20 cellular contexts compared by ENCODE assay signal in the genomic region with DNA sequence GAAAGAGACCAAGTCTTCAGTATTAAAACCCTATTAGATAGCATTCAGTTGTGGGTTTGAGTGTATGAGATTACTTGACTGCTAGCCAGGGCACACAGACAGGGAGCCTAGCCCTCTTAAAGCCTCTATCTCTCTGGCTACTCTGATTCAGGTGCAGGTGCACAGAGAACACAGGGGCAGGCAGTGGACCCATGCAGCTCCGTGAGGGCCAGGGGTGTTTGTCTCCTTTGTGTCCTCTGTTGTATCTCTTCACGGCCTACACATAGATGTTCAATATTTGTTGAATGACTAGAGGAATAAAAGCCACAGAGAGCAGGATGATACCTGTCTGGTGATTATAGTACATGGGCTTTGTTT. TPM values are rescaled to one million over a fixed set of nuclear protein-coding genes. Genes with fewer than 3 reads are reported as not detected.
A peak's percentile ranks its signal among the peaks of the same experiment; 100 is the strongest.
DNase-seq lines count a peak whose midpoint lies in the region; ATAC-seq and TF ChIP-seq lines count a peak whose summit lies in the region.
"Had no signal": no experiment of that assay in that cellular context is flagged by ENCODE, and none has a peak within 500 bp of the region (broad histone marks: within the 10 kb centered on the region; RNA-seq: fewer than 3 reads in every experiment).

No MANE protein-coding gene starts in this region.

- 79% methylated on average over 2 of the region's 2 CpGs for WGBS in SK-N-SH (ENCODE audit: low lambda C conversion rate)

- POLR2A ChIA-PET in SK-N-SH (lab: Yijun Ruan, JAX) = no interaction called here
- POLR2A ChIA-PET in naive thymus-derived CD8-positive, alpha-beta T cell (lab: Charles Lee) = no interaction called here

- no peaks in the 10 kb centered on the region for H3K9me3 Mint-ChIP-seq in effector memory CD8-positive, alpha-beta T cell
- H3K9me3 Mint-ChIP-seq in naive thymus-derived CD8-positive, alpha-beta T cell = no peaks in the 10 kb centered on the region
- H3K9me3 Mint-ChIP-seq in neural progenitor cell = no peaks in the 10 kb centered on the region
- H3K9me3 Mint-ChIP-seq: stimulated activated effector memory CD8-positive, alpha-beta T cell treated with anti-CD3 and anti-CD28 coated beads, Interleukin-12 subunit alpha, Interleukin-12 subunit beta, amount 100 ng/mL, for 72 hours had no signal

- ATAC-seq in SK-N-SH treated with all-trans-retinoic acid at 6 μM for 48 hours = no peak; the same call in 1 of the 3 replicates
- ATAC-seq in effector memory CD8-positive, alpha-beta T cell (replicated peaks) = no peak
- no peak for ATAC-seq in naive thymus-derived CD8-positive, alpha-beta T cell
- ATAC-seq: mucosa of descending colon; sciatic nerve; stimulated activated effector memory CD8-positive, alpha-beta T cell treated with anti-CD3 and anti-CD28 coated beads, Interleukin-12 subunit alpha, Interleukin-12 subunit beta, amount 100 ng/mL, for 72 hours had no signal

- no peak overlapping the region for H3K4me3 Mint-ChIP-seq in effector memory CD8-positive, alpha-beta T cell
- H3K4me3 Mint-ChIP-seq in naive thymus-derived CD8-positive, alpha-beta T cell = peak overlapping the region in 5 of 10 donors; percentile 7 to 35 (median 24)
- H3K4me3 Mint-ChIP-seq in neural progenitor cell = no peak overlapping the region
- H3K4me3 Mint-ChIP-seq: stimulated activated effector memory CD8-positive, alpha-beta T cell treated with anti-CD3 and anti-CD28 coated beads, Interleukin-12 subunit alpha, Interleukin-12 subunit beta, amount 100 ng/mL, for 72 hours had no signal

- H3K27me3 Mint-ChIP-seq in effector memory CD8-positive, alpha-beta T cell = no peaks in the 10 kb centered on the region
- no peaks in the 10 kb centered on the region for H3K27me3 Mint-ChIP-seq in naive thymus-derived CD8-positive, alpha-beta T cell
- no peaks in the 10 kb centered on the region for H3K27me3 Mint-ChIP-seq in neural progenitor cell (ENCODE audit: insufficient read depth, low read depth)

- no peak overlapping the region for H3K4me3 ChIP-seq in SK-N-SH (ENCODE audit: low read depth in 2 of 2, low read length in 1 of 2)
- H3K4me3 ChIP-seq in neural progenitor cell = no peak overlapping the region
- H3K4me3 ChIP-seq: esophagus muscularis mucosa, mucosa of descending colon, PC-9, SK-N-MC had no signal

- H3F3A ChIP-seq in SK-N-SH (replicated peaks; ENCODE audit: insufficient read depth) (peaks cover 11% of the 10 kb centered on the region), neural progenitor cell (ENCODE audit: low read depth) (peaks cover 18% of the 10 kb centered on the region)

- no peak for TF ChIP-seq EP300 in SK-N-SH (IDR thresholded peaks at IDR 0.05; ENCODE audit: borderline replicate concordance in 1 of 2, low read depth in 1 of 2, low read length in 1 of 2)

- DNase-seq in SK-N-SH (no peak), COLO668 (lab: John Stamatoyannopoulos, UW; ENCODE audit: unreplicated experiment) (peak; percentile 12), neural progenitor cell (ENCODE audit: low spot score) (no peak), NCI-H446 (lab: John Stamatoyannopoulos, UW) (no peak), hepatic stellate cell (ENCODE audit: low spot score) (no peak)
- DNase-seq in effector memory CD8-positive, alpha-beta T cell = no peak
- no peak for DNase-seq in naive thymus-derived CD8-positive, alpha-beta T cell
- DNase-seq: activated CD4-positive, alpha-beta T cell treated with anti-CD3 and anti-CD28 coated beads, Interleukin-2, amount 50 U/mL, for 4 hours; activated gamma-delta T cell treated with Interleukin-2 at 50 U/mL for 16 hours; anterior cingulate cortex; NCI-H187 treated with DMSO at 0.1 percent for 48 hours; NCI-H345; nucleus accumbens had no signal

- no peaks in the 10 kb centered on the region for H3K27me3 ChIP-seq in SK-N-SH (ENCODE audit: insufficient read depth)
- H3K27me3 ChIP-seq in neural progenitor cell = no peaks in the 10 kb centered on the region
- H3K27me3 ChIP-seq: esophagus muscularis mucosa had no signal

- H3K9me3 ChIP-seq in SK-N-SH (no peaks in the 10 kb centered on the region), neural progenitor cell (ENCODE audit: low read depth) (no peaks in the 10 kb centered on the region)
- H3K9me3 ChIP-seq: esophagus muscularis mucosa, mucosa of descending colon had no signal

- H3K4me2 ChIP-seq in SK-N-SH = peak overlapping the region; percentile 50
- H3K4me2 ChIP-seq in neural progenitor cell = no peak overlapping the region
- H3K4me2 ChIP-seq: PC-9 had no signal

- no peak overlapping the region for H3K9ac ChIP-seq in SK-N-SH
- no peak overlapping the region for H3K9ac ChIP-seq in neural progenitor cell

- H4K20me1 ChIP-seq in SK-N-SH (ENCODE audit: insufficient read depth) (peaks cover 89% of the 10 kb centered on the region), neural progenitor cell (ENCODE audit: low read depth) (peaks cover 98% of the 10 kb centered on the region)

- no peak for TF ChIP-seq RAD21 in SK-N-SH (IDR thresholded peaks at IDR 0.05; ENCODE audit: low read length)

- H3K79me2 ChIP-seq in SK-N-SH (ENCODE audit: insufficient read depth) (peaks cover 98% of the 10 kb centered on the region), neural progenitor cell (ENCODE audit: low read depth) (peaks cover 100% of the 10 kb centered on the region)

- H3K4me1 ChIP-seq in SK-N-SH (ENCODE audit: control insufficient read depth in 1 of 2, insufficient read depth in 2 of 2, low read depth in 1 of 2, low read length in 1 of 2) (peaks cover 9 to 13% of the 10 kb centered on the region in 2 experiments; a peak in 2 of 4 replicates), neural progenitor cell (no peaks in the 10 kb centered on the region)

- H3K27ac ChIP-seq in SK-N-SH (ENCODE audit: low read depth in 2 of 2, low read length in 1 of 2) = peak overlapping the region in 1 of 2 experiments; percentile 42; a peak in 2 of 4 replicates
- H3K27ac ChIP-seq in neural progenitor cell = no peak overlapping the region
- H3K27ac ChIP-seq: esophagus muscularis mucosa, PC-9, SK-N-MC had no signal

- no peak for TF ChIP-seq CTCF in SK-N-SH (IDR thresholded peaks at IDR 0.05)
- no peak for TF ChIP-seq CTCF in neural progenitor cell (IDR thresholded peaks at IDR 0.05)

- peak overlapping the region; percentile 35 to 72 for H3K27ac Mint-ChIP-seq in effector memory CD8-positive, alpha-beta T cell
- peak overlapping the region in 9 of 10 donors; percentile 25 to 68 (median 44) for H3K27ac Mint-ChIP-seq in naive thymus-derived CD8-positive, alpha-beta T cell
- no peak overlapping the region for H3K27ac Mint-ChIP-seq in neural progenitor cell
- H3K27ac Mint-ChIP-seq: stimulated activated effector memory CD8-positive, alpha-beta T cell treated with anti-CD3 and anti-CD28 coated beads, Interleukin-12 subunit alpha, Interleukin-12 subunit beta, amount 100 ng/mL, for 72 hours had no signal

- peaks cover 43 to 58% of the 10 kb centered on the region in 2 donors for H3K4me1 Mint-ChIP-seq in effector memory CD8-positive, alpha-beta T cell (ENCODE audit: low read depth in 2 of 2)
- peaks cover 43 to 90% (median 85%) of the 10 kb centered on the region in 4 donors for H3K4me1 Mint-ChIP-seq in naive thymus-derived CD8-positive, alpha-beta T cell
- peaks cover 12% of the 10 kb centered on the region for H3K4me1 Mint-ChIP-seq in neural progenitor cell

- H3K9me2 ChIP-seq in SK-N-SH = no peaks in the 10 kb centered on the region

- H3K36me3 Mint-ChIP-seq in effector memory CD8-positive, alpha-beta T cell (ENCODE audit: insufficient read depth) = peaks cover 34% of the 10 kb centered on the region
- H3K36me3 Mint-ChIP-seq in naive thymus-derived CD8-positive, alpha-beta T cell = peaks cover 0 to 52% (median 3%) of the 10 kb centered on the region in 3 donors
- H3K36me3 Mint-ChIP-seq in neural progenitor cell = peaks cover 42% of the 10 kb centered on the region

- CTCF ChIA-PET in SK-N-SH (lab: Yijun Ruan, JAX) = interaction anchor here (1.2 kb wide), 1 partner anchor 60 kb away, joined by 3 read pairs; no protein-coding TSS in a partner anchor

- H2AFZ ChIP-seq in SK-N-SH (ENCODE audit: low read depth) = no peak overlapping the region
- no peak overlapping the region for H2AFZ ChIP-seq in neural progenitor cell (replicated peaks)
- H2AFZ ChIP-seq: PC-9 had no signal

- peaks cover 7 to 11% of the 10 kb centered on the region in 2 experiments for H3K36me3 ChIP-seq in SK-N-SH (replicated peaks in 1 of 2; ENCODE audit: control insufficient read depth in 1 of 2, insufficient read depth in 2 of 2, low read length in 1 of 2)
- H3K36me3 ChIP-seq in neural progenitor cell = no peaks in the 10 kb centered on the region

TF ChIP-seq in SK-N-SH, 30 proteins besides CTCF, POLR2A, EP300 and RAD21 (continues in another document):
- TF ChIP-seq GATA2 (CRISPR knock-in tag; IDR thresholded peaks at IDR 0.05) = no peak
- TF ChIP-seq GABPA (IDR thresholded peaks at IDR 0.05; ENCODE audit: low read depth) = no peak

TF ChIP-seq in SK-N-SH treated with all-trans-retinoic acid at 6 μM for 48 hours, 23 proteins besides CTCF, POLR2A, EP300 and RAD21 (continues in another document):
- TF ChIP-seq RARB (CRISPR knock-in tag; IDR thresholded peaks at IDR 0.05) (no peak), ZFP3 (CRISPR knock-in tag; IDR thresholded peaks at IDR 0.05) (no peak)

RNA-seq across cellular contexts. Expression of a gene that starts 21.5 kb away (rescaled TPM):
- polyA plus RNA-seq in SK-N-SH (2012; rRNA removed) = 1.3 and 1.7 TPM in 2 replicates
- 0.77 and 0.98 TPM in 2 replicates for polyA plus RNA-seq in SK-N-SH (2012; cell fraction: cytosol; rRNA removed)
- polyA plus RNA-seq in SK-N-SH (2012; cell fraction: nucleus; rRNA removed) = 4.7 and 6.1 TPM in 2 replicates
- total RNA-seq in naive thymus-derived CD8-positive, alpha-beta T cell = 1 to 10 TPM in 1 of 2 experiments, under 1 TPM in 1; 0.47 to 1.3 TPM
- polyA plus RNA-seq in naive thymus-derived CD8-positive, alpha-beta T cell = under 1 TPM; 0.16 to 0.53 (median 0.32) TPM
- 4.3 and 12.0 TPM in 2 replicates for total RNA-seq in neural progenitor cell (ENCODE audit: low replicate concordance)

RNA-seq across cellular contexts. Expression of a gene that starts 28.3 kb away (rescaled TPM):
- polyA plus RNA-seq in SK-N-SH (2012; rRNA removed) = 9.6 and 10.2 TPM in 2 replicates
- polyA plus RNA-seq in SK-N-SH (2012; cell fraction: cytosol; rRNA removed) = 12.2 and 12.7 TPM in 2 replicates
- polyA plus RNA-seq in SK-N-SH (2012; cell fraction: nucleus; rRNA removed) = 6.8 and 8.9 TPM in 2 replicates
- total RNA-seq in naive thymus-derived CD8-positive, alpha-beta T cell = 10 to 100 TPM; 75.1 to 79.0 TPM
- 10 to 100 TPM; 39.0 to 53.8 (median 40.1) TPM for polyA plus RNA-seq in naive thymus-derived CD8-positive, alpha-beta T cell
- total RNA-seq in neural progenitor cell (ENCODE audit: low replicate concordance) = 91.0 and 109 TPM in 2 replicates

RNA-seq across cellular contexts. Expression of a gene that starts 36.5 kb away (rescaled TPM):
- polyA plus RNA-seq in SK-N-SH (2012; rRNA removed) = 37.7 and 41.5 TPM in 2 replicates
- 11.9 and 15.0 TPM in 2 replicates for polyA plus RNA-seq in SK-N-SH (2012; cell fraction: cytosol; rRNA removed)
- polyA plus RNA-seq in SK-N-SH (2012; cell fraction: nucleus; rRNA removed) = 294 and 344 TPM in 2 replicates
- total RNA-seq in naive thymus-derived CD8-positive, alpha-beta T cell = 100 to 1,000 TPM in 1 of 2 experiments, 10 to 100 TPM in 1; 92.9 to 103 TPM
- 10 to 100 TPM in 2 of 3 donors, 1 to 10 TPM in 1; 8.6 to 14.5 (median 12.3) TPM for polyA plus RNA-seq in naive thymus-derived CD8-positive, alpha-beta T cell
- total RNA-seq in neural progenitor cell (ENCODE audit: low replicate concordance) = 21.9 and 39.4 TPM in 2 replicates

RNA-seq across cellular contexts. Expression of a gene that starts 56.4 kb away (rescaled TPM):
- 26.3 and 32.0 TPM in 2 replicates for polyA plus RNA-seq in SK-N-SH (2012; rRNA removed)
- 13.8 and 18.1 TPM in 2 replicates for polyA plus RNA-seq in SK-N-SH (2012; cell fraction: cytosol; rRNA removed)
- 74.4 and 90.6 TPM in 2 replicates for polyA plus RNA-seq in SK-N-SH (2012; cell fraction: nucleus; rRNA removed)
- total RNA-seq in naive thymus-derived CD8-positive, alpha-beta T cell = 10 to 100 TPM; 68.5 to 70.5 TPM
- 10 to 100 TPM; 31.7 to 55.5 (median 41.1) TPM for polyA plus RNA-seq in naive thymus-derived CD8-positive, alpha-beta T cell
- 14.7 and 29.2 TPM in 2 replicates for total RNA-seq in neural progenitor cell (ENCODE audit: low replicate concordance)
